ENCODE assay signal across 18 cellular contexts in genomic region chr12:93668919-93669418, GRCh38. TPM values are rescaled to one million over a fixed set of nuclear protein-coding genes. Genes with fewer than 3 reads are reported as not detected.
DNase-seq lines count a peak whose midpoint lies in the region; ATAC-seq and TF ChIP-seq lines count a peak whose summit lies in the region.
"Had no signal": no experiment of that assay in that cellular context is flagged by ENCODE, and none has a peak within 500 bp of the region (broad histone marks: within the 10 kb centered on the region; RNA-seq: fewer than 3 reads in every experiment).

No MANE protein-coding gene starts in this region.

- no peaks in the 10 kb centered on the region for H3K9me3 ChIP-seq in MM.1S (replicated peaks; ENCODE audit: insufficient read depth, low read length)

- ATAC-seq in GM18508 (IDR thresholded peaks at IDR 0.05; ENCODE audit: insufficient read depth, unreplicated experiment) (peak; percentile 61), GM19452 (IDR thresholded peaks at IDR 0.05; ENCODE audit: unreplicated experiment) (peak; percentile 85), HG02884 (IDR thresholded peaks at IDR 0.05; ENCODE audit: unreplicated experiment) (peak; percentile 67)
- ATAC-seq in activated T-helper 17 cell treated with anti-CD3 and anti-CD28 coated beads, Interleukin-2, amount 50 U/mL, for 72 hours (replicated peaks), result peak; percentile 85
- ATAC-seq in naive thymus-derived CD8-positive, alpha-beta T cell, result no peak

- H3K27me3 ChIP-seq in MM.1S (replicated peaks; ENCODE audit: insufficient read depth, low read length), result no peaks in the 10 kb centered on the region
- H3K27me3 ChIP-seq: stomach had no signal

- H3K4me1 Mint-ChIP-seq in activated T-helper 17 cell treated with anti-CD3 and anti-CD28 coated beads, Interleukin-2, amount 50 U/mL, for 72 hours, result peaks cover 13% of the 10 kb centered on the region
- no peaks in the 10 kb centered on the region for H3K4me1 Mint-ChIP-seq in naive thymus-derived CD8-positive, alpha-beta T cell
- H3K4me1 Mint-ChIP-seq: CD4-positive, CD25-positive, alpha-beta regulatory T cell had no signal

- peaks cover 3% of the 10 kb centered on the region for H3K27me3 Mint-ChIP-seq in activated T-helper 17 cell treated with anti-CD3 and anti-CD28 coated beads, Interleukin-2, amount 50 U/mL, for 72 hours
- peaks cover under 1 to 14% (median 9%) of the 10 kb centered on the region in 5 donors for H3K27me3 Mint-ChIP-seq in naive thymus-derived CD8-positive, alpha-beta T cell
- H3K27me3 Mint-ChIP-seq: progenitor cell of endocrine pancreas had no signal

- POLR2A ChIA-PET in naive thymus-derived CD8-positive, alpha-beta T cell (lab: Charles Lee), result no interaction called here

- no peaks in the 10 kb centered on the region for H3K9me2 ChIP-seq in MM.1S (replicated peaks; ENCODE audit: insufficient read depth, low read length)

- H3K9me3 Mint-ChIP-seq in activated T-helper 17 cell treated with anti-CD3 and anti-CD28 coated beads, Interleukin-2, amount 50 U/mL, for 72 hours, result peaks cover 14% of the 10 kb centered on the region
- H3K9me3 Mint-ChIP-seq in naive thymus-derived CD8-positive, alpha-beta T cell, result peaks cover 0 to 15% (median 2%) of the 10 kb centered on the region in 9 donors

- H3K4me3 Mint-ChIP-seq in activated T-helper 17 cell treated with anti-CD3 and anti-CD28 coated beads, Interleukin-2, amount 50 U/mL, for 72 hours, result peak overlapping the region; percentile 9
- H3K4me3 Mint-ChIP-seq in naive thymus-derived CD8-positive, alpha-beta T cell, result no peak overlapping the region
- H3K4me3 Mint-ChIP-seq: activated naive CD8-positive, alpha-beta T cell treated with anti-CD3 and anti-CD28 coated beads, Interleukin-2, amount 10 ng/mL, durations not matched to agents 7 days and 5 days; CD4-positive, CD25-positive, alpha-beta regulatory T cell; T-helper 1 cell treated with Interleukin-12 subunit alpha and Interleukin-12 subunit beta and Interleukin-4 antibody, amounts not matched to agents 30 μg/mL and 1 μg/mL, for 36 hours had no signal

- H3K4me1 ChIP-seq in MM.1S (ENCODE audit: low read length), result peaks cover 7% of the 10 kb centered on the region; the same call in 1 of the 2 replicates
- H3K4me1 ChIP-seq: stomach had no signal

- H3K36me3 ChIP-seq in MM.1S (replicated peaks; ENCODE audit: insufficient read depth, low read length), result no peaks in the 10 kb centered on the region
- H3K36me3 ChIP-seq: stomach had no signal

- no peak overlapping the region for H3K9ac ChIP-seq in MM.1S (ENCODE audit: low read length)

- H3F3A ChIP-seq in MM.1S (ENCODE audit: insufficient read depth, low read length), result 0 out of 2 replicates have a peak, but pooled peaks cover 6% of the 10 kb centered on the region

- no peaks in the 10 kb centered on the region for H3K36me3 Mint-ChIP-seq in activated T-helper 17 cell treated with anti-CD3 and anti-CD28 coated beads, Interleukin-2, amount 50 U/mL, for 72 hours (ENCODE audit: low read depth)
- H3K36me3 Mint-ChIP-seq in naive thymus-derived CD8-positive, alpha-beta T cell, result peaks cover 0 to 5% (median 0%) of the 10 kb centered on the region in 3 donors
- H3K36me3 Mint-ChIP-seq: CD4-positive, CD25-positive, alpha-beta regulatory T cell had no signal

- no peak overlapping the region for H3K27ac Mint-ChIP-seq in activated T-helper 17 cell treated with anti-CD3 and anti-CD28 coated beads, Interleukin-2, amount 50 U/mL, for 72 hours
- no peak overlapping the region for H3K27ac Mint-ChIP-seq in naive thymus-derived CD8-positive, alpha-beta T cell
- H3K27ac Mint-ChIP-seq: activated naive CD8-positive, alpha-beta T cell treated with anti-CD3 and anti-CD28 coated beads, Interleukin-2, amount 10 ng/mL, durations not matched to agents 7 days and 5 days; CD4-positive, CD25-positive, alpha-beta regulatory T cell; progenitor cell of endocrine pancreas; T-helper 1 cell treated with Interleukin-12 subunit alpha and Interleukin-12 subunit beta and Interleukin-4 antibody, amounts not matched to agents 30 μg/mL and 1 μg/mL, for 36 hours had no signal

- no peak for DNase-seq in naive thymus-derived CD8-positive, alpha-beta T cell
- DNase-seq in occipital lobe (lab: John Stamatoyannopoulos, UW) (no peak), MM.1S (no peak), NCI-H510A treated with DMSO at 0.1 percent for 48 hours (lab: John Stamatoyannopoulos, UW) (no peak)
- DNase-seq: activated CD4-positive, alpha-beta T cell treated with anti-CD3 and anti-CD28 coated beads, Interleukin-2, amount 50 U/mL, for 4 hours; activated naive CD8-positive, alpha-beta T cell treated with anti-CD3 and anti-CD28 coated beads, Interleukin-2, amount 10 ng/mL, durations not matched to agents 7 days and 5 days; CD4-positive, CD25-positive, alpha-beta regulatory T cell; midbrain; NCI-H2171; OCI-M1; stimulated activated CD4-positive, alpha-beta T cell treated with anti-CD3 and anti-CD28 coated beads, Interleukin-4, amount 100 ng/mL, for 1 hour; stomach had no signal

- H3K4me2 ChIP-seq in MM.1S (ENCODE audit: low read depth, low read length), result no peak overlapping the region

- no peaks in the 10 kb centered on the region for H4K20me1 ChIP-seq in MM.1S (ENCODE audit: insufficient read depth, low read length)

- H3K27ac ChIP-seq in MM.1S (ENCODE audit: low read length), result no peak overlapping the region
- H3K27ac ChIP-seq: stomach had no signal

- no peaks in the 10 kb centered on the region for H3K79me2 ChIP-seq in MM.1S (ENCODE audit: low read length)

- no peak for TF ChIP-seq CTCF in MM.1S (IDR thresholded peaks at IDR 0.05; ENCODE audit: low read length)

- no peak overlapping the region for H3K4me3 ChIP-seq in MM.1S (ENCODE audit: low read length)
- H3K4me3 ChIP-seq: stomach had no signal

- H2AFZ ChIP-seq in MM.1S (ENCODE audit: low read length), result no peak overlapping the region

RNA-seq across cellular contexts. Expression of gene CRADD, which starts 8.2 kb away (rescaled TPM):
- total RNA-seq in activated T-helper 17 cell treated with anti-CD3 and anti-CD28 coated beads, Interleukin-2, amount 50 U/mL, for 72 hours, result 10 to 100 TPM; 21.4 to 23.0 TPM
- 10 to 100 TPM in 1 of 2 experiments, 1 to 10 TPM in 1; 9.9 to 13.0 TPM for total RNA-seq in naive thymus-derived CD8-positive, alpha-beta T cell
- 10 to 100 TPM; 12.1 to 13.7 (median 13.6) TPM for polyA plus RNA-seq in naive thymus-derived CD8-positive, alpha-beta T cell
- 10.3 TPM for total RNA-seq in occipital lobe

Comparison
In these comparisons a context has a peak if more than half of its experiments do, and no peak if none do; other contexts are left out.
1. ATAC-seq: peak in GM18508 (single experiment), GM19452 (single experiment), HG02884 (single experiment) and activated T-helper 17 cell treated with anti-CD3 and anti-CD28 coated beads, Interleukin-2, amount 50 U/mL, for 72 hours (single experiment); none in naive thymus-derived CD8-positive, alpha-beta T cell (0 of 2).